ENCODE assay signal across 8 cellular contexts in the genomic region with DNA sequence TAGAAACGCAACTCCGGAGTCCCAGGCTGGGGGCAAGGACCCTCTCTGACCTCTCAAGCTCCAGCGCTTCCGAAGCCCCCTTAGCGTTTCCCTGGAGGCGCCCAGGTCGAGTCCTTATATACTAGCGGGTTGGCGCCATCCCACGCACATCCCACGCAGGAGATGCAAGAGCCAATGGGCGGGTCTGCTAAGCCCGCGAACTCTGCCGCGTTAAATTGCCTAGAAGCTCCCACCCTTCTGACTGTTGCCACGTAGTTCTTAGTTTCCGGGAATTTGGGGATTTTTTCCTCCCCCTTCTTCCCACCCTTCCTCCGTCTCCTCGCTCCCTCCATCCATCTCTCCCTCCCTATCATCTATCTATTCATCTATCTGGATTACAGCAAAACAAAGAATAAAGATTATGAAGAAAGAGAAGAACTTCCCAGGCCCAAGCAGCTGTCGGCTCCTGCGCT. TPM values are rescaled to one million over a fixed set of nuclear protein-coding genes. Genes with fewer than 3 reads are reported as not detected.
DNase-seq lines count a peak whose midpoint lies in the region; ATAC-seq and TF ChIP-seq lines count a peak whose summit lies in the region.

A gene with protein sequence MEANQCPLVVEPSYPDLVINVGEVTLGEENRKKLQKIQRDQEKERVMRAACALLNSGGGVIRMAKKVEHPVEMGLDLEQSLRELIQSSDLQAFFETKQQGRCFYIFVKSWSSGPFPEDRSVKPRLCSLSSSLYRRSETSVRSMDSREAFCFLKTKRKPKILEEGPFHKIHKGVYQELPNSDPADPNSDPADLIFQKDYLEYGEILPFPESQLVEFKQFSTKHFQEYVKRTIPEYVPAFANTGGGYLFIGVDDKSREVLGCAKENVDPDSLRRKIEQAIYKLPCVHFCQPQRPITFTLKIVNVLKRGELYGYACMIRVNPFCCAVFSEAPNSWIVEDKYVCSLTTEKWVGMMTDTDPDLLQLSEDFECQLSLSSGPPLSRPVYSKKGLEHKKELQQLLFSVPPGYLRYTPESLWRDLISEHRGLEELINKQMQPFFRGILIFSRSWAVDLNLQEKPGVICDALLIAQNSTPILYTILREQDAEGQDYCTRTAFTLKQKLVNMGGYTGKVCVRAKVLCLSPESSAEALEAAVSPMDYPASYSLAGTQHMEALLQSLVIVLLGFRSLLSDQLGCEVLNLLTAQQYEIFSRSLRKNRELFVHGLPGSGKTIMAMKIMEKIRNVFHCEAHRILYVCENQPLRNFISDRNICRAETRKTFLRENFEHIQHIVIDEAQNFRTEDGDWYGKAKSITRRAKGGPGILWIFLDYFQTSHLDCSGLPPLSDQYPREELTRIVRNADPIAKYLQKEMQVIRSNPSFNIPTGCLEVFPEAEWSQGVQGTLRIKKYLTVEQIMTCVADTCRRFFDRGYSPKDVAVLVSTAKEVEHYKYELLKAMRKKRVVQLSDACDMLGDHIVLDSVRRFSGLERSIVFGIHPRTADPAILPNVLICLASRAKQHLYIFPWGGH (minus strand): TSS at position 90 of the 452 bp plus-strand sequence. CDS start 9,814 bp downstream, outside the sequence.

- peak within 1 kb of the TSS; percentile 97 to 99 (median 98) for H3K27ac Mint-ChIP-seq in immature natural killer cell

- H3K9me3 ChIP-seq in mammary epithelial cell (replicated peaks; ENCODE audit: insufficient read depth, low read length), result peaks cover 6% of the 10 kb centered on the region

- H3K4me3 ChIP-seq in AG10803 (ENCODE audit: low read length), result peak within 1 kb of the TSS; percentile 93
- H3K4me3 ChIP-seq in mammary epithelial cell (replicated peaks in 1 of 3; ENCODE audit: insufficient read depth in 1 of 3, low read depth in 2 of 3, low read length in 3 of 3), result peak within 1 kb of the TSS; percentile 44 to 52 (median 49)

- H3K9me3 Mint-ChIP-seq in immature natural killer cell, result peaks cover 0 to 3% (median under 1%) of the 10 kb centered on the region in 6 donors

- TF ChIP-seq CTCF in AG10803 (conservative IDR thresholded peaks at IDR 0.05; ENCODE audit: low read length) (no peak), mammary epithelial cell (conservative IDR thresholded peaks at IDR 0.05 in 1 of 2, IDR thresholded peaks at IDR 0.05 in 1 of 2; ENCODE audit: extremely low read depth in 1 of 2, insufficient read depth in 1 of 2, low read depth in 1 of 2, low read length in 2 of 2) (no peak)

- intact Hi-C loops in mammary epithelial cell (cut with micrococcal nuclease), result no loop called here

- H3K27me3 Mint-ChIP-seq in immature natural killer cell (ENCODE audit: low read depth in 3 of 3), result peaks cover 2 to 14% (median 12%) of the 10 kb centered on the region in 3 donors

- in situ Hi-C loops in mammary epithelial cell (cut with MboI; ENCODE audit: low sequenced_read_pairs in 2 of 2), result no loop called here

- H3K36me3 Mint-ChIP-seq in immature natural killer cell, result no peaks in the 10 kb centered on the region

- no peaks in the 10 kb centered on the region for H3K79me2 ChIP-seq in mammary epithelial cell (ENCODE audit: insufficient read depth, low read length)

- peaks cover 15% of the 10 kb centered on the region for H3K4me1 ChIP-seq in mammary epithelial cell (ENCODE audit: insufficient read depth, low read length)

- ATAC-seq in GM19395 (IDR thresholded peaks at IDR 0.05; ENCODE audit: unreplicated experiment), result peak; percentile 64

- H3K4me1 Mint-ChIP-seq in immature natural killer cell, result peaks cover 23 to 48% of the 10 kb centered on the region in 2 donors

- no peak within 1 kb of the TSS for H3K9ac ChIP-seq in mammary epithelial cell (ENCODE audit: insufficient read depth, low read length)

- H3K36me3 ChIP-seq in mammary epithelial cell (ENCODE audit: insufficient read depth, low read length), result no peaks in the 10 kb centered on the region

- peak within 1 kb of the TSS; percentile 93 for H3K4me2 ChIP-seq in mammary epithelial cell (ENCODE audit: insufficient read depth, low read depth, low read length)

- CTCF ChIA-PET in mammary epithelial cell (lab: Charles Lee; ENCODE audit: low non-redundant PET), result no interaction called here

- H2AFZ ChIP-seq in mammary epithelial cell (ENCODE audit: low read depth, low read length), result peak within 1 kb of the TSS; percentile 99

- dilution Hi-C loops in mammary epithelial cell (cut with HindIII; ENCODE audit: low sequenced_read_pairs), result no loop called here

- WGBS in mammary epithelial cell (ENCODE audit: low coverage, missing lambda C conversion rate), result 5% methylated on average over 15 of the region's 22 CpGs

- no peak within 1 kb of the TSS for H3K27ac ChIP-seq in mammary epithelial cell (ENCODE audit: insufficient read depth, low read depth, low read length)

- BruUV-seq in mammary epithelial cell (replicated peaks; lab: Mats Ljungman, UMichigan), result no TSS peak

- DNase-seq in AG10803 (ENCODE audit: low read depth) (peak; percentile 96), NCI-H1092 treated with DMSO at 0.1 percent for 48 hours (lab: John Stamatoyannopoulos, UW) (peak; percentile 90), mammary epithelial cell (no peak), immature natural killer cell (peak; percentile 77 to 83 (median 81)), inferior parietal cortex (ENCODE audit: extremely low spot score) (no peak)
- DNase-seq in activated CD4-positive, CD25-positive, alpha-beta regulatory T cell (lab: John Stamatoyannopoulos, UW), result peak; percentile 28 to 68 (median 51)
- DNase-seq in stimulated activated CD4-positive, alpha-beta T cell treated with anti-CD3 and anti-CD28 coated beads, Interleukin-12 subunit alpha, Interleukin-12 subunit beta, amount 100 ng/mL, for 4 hours, result peak; percentile 88

- no peaks in the 10 kb centered on the region for H4K20me1 ChIP-seq in mammary epithelial cell (ENCODE audit: insufficient read depth, low read length)

- peak within 1 kb of the TSS; percentile 97 to 100 (median 99) for H3K4me3 Mint-ChIP-seq in immature natural killer cell

- H3K27me3 ChIP-seq in mammary epithelial cell (ENCODE audit: insufficient read depth, low read length), result peaks cover 31% of the 10 kb centered on the region

RNA-seq across cellular contexts. Expression of the gene that starts here (rescaled TPM):
- total RNA-seq in mammary epithelial cell, result under 1 TPM in 1 of 2 donors, not detected in 1; 0.50 TPM
- polyA plus RNA-seq in mammary epithelial cell (0.14 TPM), immature natural killer cell (10 to 100 TPM in 1 of 3 donors, 1 to 10 TPM in 2; 1.8 to 12.6 (median 7.0) TPM)
- polyA minus RNA-seq in mammary epithelial cell, result not detected

Comparison
In these comparisons a context has a peak if more than half of its experiments do, and no peak if none do; other contexts are left out.
1. DNase-seq: peak in AG10803 (single experiment), NCI-H1092 treated with DMSO at 0.1 percent for 48 hours (single experiment), activated CD4-positive, CD25-positive, alpha-beta regulatory T cell (4 of 4), immature natural killer cell (3 of 3) and stimulated activated CD4-positive, alpha-beta T cell treated with anti-CD3 and anti-CD28 coated beads, Interleukin-12 subunit alpha, Interleukin-12 subunit beta, amount 100 ng/mL, for 4 hours (single experiment); none in mammary epithelial cell (single experiment) and inferior parietal cortex (single experiment).